ENCODE assay signal across 28 cellular contexts in genomic region chr3:171094411-171094810, GRCh38.
"Had no signal": no experiment of that assay in that cellular context is flagged by ENCODE, and none has a peak within 500 bp of the region (broad histone marks: within the 10 kb centered on the region; RNA-seq: fewer than 3 reads in every experiment).

No MANE protein-coding gene starts in this region.

- H3K4me3 ChIP-seq: adrenal gland, body of pancreas, colonic mucosa, gastrocnemius medialis, heart left ventricle had no signal

- H3K9me3 ChIP-seq: adrenal gland, body of pancreas, colonic mucosa, gastrocnemius medialis, heart left ventricle had no signal

- H3K27me3 Mint-ChIP-seq: activated CD4-positive, alpha-beta memory T cell treated with anti-CD3 and anti-CD28 coated beads, Interleukin-2, amount 10 ng/mL, durations not matched to agents 7 days and 5 days; activated naive CD4-positive, alpha-beta T cell treated with anti-CD3 and anti-CD28 coated beads, Interleukin-2, amount 50 U/mL, for 24 hours; activated naive CD8-positive, alpha-beta T cell treated with anti-CD3 and anti-CD28 coated beads for 36 hours; activated naive CD8-positive, alpha-beta T cell treated with anti-CD3 and anti-CD28 coated beads, Interleukin-2, amount 50 U/mL, for 24 hours had no signal

- ATAC-seq: activated naive CD8-positive, alpha-beta T cell treated with anti-CD3 and anti-CD28 coated beads, Interleukin-2, amount 50 U/mL, for 24 hours; activated T-cell treated with anti-CD3 and anti-CD28 coated beads, Interleukin-2, amount 50 U/mL, for 4 hours; body of pancreas; esophagus mucosa; heart left ventricle had no signal

- H3K36me3 ChIP-seq: adrenal gland, colonic mucosa, gastrocnemius medialis had no signal

- H3K27ac Mint-ChIP-seq: activated CD4-positive, alpha-beta memory T cell treated with anti-CD3 and anti-CD28 coated beads, Interleukin-2, amount 10 ng/mL, durations not matched to agents 7 days and 5 days; activated naive CD4-positive, alpha-beta T cell treated with anti-CD3 and anti-CD28 coated beads for 36 hours; activated naive CD4-positive, alpha-beta T cell treated with anti-CD3 and anti-CD28 coated beads, Interleukin-2, amount 50 U/mL, for 24 hours; activated naive CD8-positive, alpha-beta T cell treated with anti-CD3 and anti-CD28 coated beads for 36 hours; activated naive CD8-positive, alpha-beta T cell treated with anti-CD3 and anti-CD28 coated beads, Interleukin-2, amount 50 U/mL, for 24 hours; activated T-helper 1 cell treated with anti-CD3 and anti-CD28 coated beads, Interleukin-12 subunit alpha, Interleukin-12 subunit beta, Interleukin-2, Interleukin-4 antibody, amounts not matched to agents 30 ng/mL and 10 ng/mL and 1 ng/mL, durations not matched to agents 14 hours and 24 hours and 36 hours; activated T-helper 2 cell treated with anti-CD3 and anti-CD28 coated beads, Interferon-gamma antibody, Interleukin-2, Interleukin-4, amounts not matched to agents 10 μg/mL and 5 μg/mL and 100 μg/mL, durations not matched to agents 14 hours and 24 hours and 36 hours; endodermal cell had no signal

- H3K4me1 Mint-ChIP-seq: activated naive CD4-positive, alpha-beta T cell treated with anti-CD3 and anti-CD28 coated beads, Interleukin-2, amount 50 U/mL, for 24 hours; activated naive CD8-positive, alpha-beta T cell treated with anti-CD3 and anti-CD28 coated beads for 36 hours; activated naive CD8-positive, alpha-beta T cell treated with anti-CD3 and anti-CD28 coated beads, Interleukin-2, amount 50 U/mL, for 24 hours; endodermal cell had no signal

- H3K4me1 ChIP-seq: body of pancreas, colonic mucosa had no signal

- H3K27me3 ChIP-seq: adrenal gland, body of pancreas, colonic mucosa, gastrocnemius medialis, heart left ventricle had no signal

- H3K4me3 Mint-ChIP-seq: activated CD4-positive, alpha-beta memory T cell treated with anti-CD3 and anti-CD28 coated beads, Interleukin-2, amount 10 ng/mL, durations not matched to agents 7 days and 5 days; activated naive CD4-positive, alpha-beta T cell treated with anti-CD3 and anti-CD28 coated beads for 36 hours; activated naive CD4-positive, alpha-beta T cell treated with anti-CD3 and anti-CD28 coated beads, Interleukin-2, amount 50 U/mL, for 24 hours; activated naive CD8-positive, alpha-beta T cell treated with anti-CD3 and anti-CD28 coated beads for 36 hours; activated naive CD8-positive, alpha-beta T cell treated with anti-CD3 and anti-CD28 coated beads, Interleukin-2, amount 50 U/mL, for 24 hours; activated T-cell treated with anti-CD3 and anti-CD28 coated beads, Interleukin-2, amount 50 U/mL, for 4 hours; activated T-helper 1 cell treated with anti-CD3 and anti-CD28 coated beads, Interleukin-12 subunit alpha, Interleukin-12 subunit beta, Interleukin-2, Interleukin-4 antibody, amounts not matched to agents 30 ng/mL and 10 ng/mL and 1 ng/mL, durations not matched to agents 14 hours and 24 hours and 36 hours; endodermal cell had no signal

- H3K27ac ChIP-seq: adrenal gland, body of pancreas, colonic mucosa, gastrocnemius medialis, heart left ventricle had no signal

- DNase-seq: activated CD4-positive, alpha-beta memory T cell treated with anti-CD3 and anti-CD28 coated beads, Interleukin-2, amount 10 ng/mL, durations not matched to agents 7 days and 5 days; activated CD4-positive, alpha-beta T cell treated with anti-CD3 and anti-CD28 coated beads for 48 hours; activated CD4-positive, alpha-beta T cell treated with anti-CD3 and anti-CD28 coated beads, Interleukin-2, amount 50 U/mL, for 4 hours; activated CD8-positive, alpha-beta memory T cell treated with anti-CD3 and anti-CD28 coated beads, Interleukin-2, amount 50 U/mL, for 48 hours; activated effector memory CD4-positive, alpha-beta T cell treated with anti-CD3 and anti-CD28 coated beads, Interleukin-2, amount 50 U/mL, for 16 hours; activated naive CD4-positive, alpha-beta T cell treated with anti-CD3 and anti-CD28 coated beads for 36 hours; activated naive CD8-positive, alpha-beta T cell treated with anti-CD3 and anti-CD28 coated beads for 36 hours; activated naive CD8-positive, alpha-beta T cell treated with anti-CD3 and anti-CD28 coated beads, Interleukin-2, amount 50 U/mL, for 24 hours; activated T-cell treated with anti-CD3 and anti-CD28 coated beads for 4 hours; activated T-cell treated with anti-CD3 and anti-CD28 coated beads, Interleukin-2, amount 50 U/mL, for 4 hours; adrenal gland; amygdala; aorta; body of pancreas; caudate nucleus; cerebellar nuclear complex; colonic mucosa; effector CD8-positive, alpha-beta T cell; endodermal cell; foreskin fibroblast; gastrocnemius medialis; glutamatergic neuron; heart left ventricle; T-helper 1 cell had no signal

- H3K9me3 Mint-ChIP-seq: activated CD4-positive, alpha-beta memory T cell treated with anti-CD3 and anti-CD28 coated beads, Interleukin-2, amount 10 ng/mL, durations not matched to agents 7 days and 5 days; activated naive CD4-positive, alpha-beta T cell treated with anti-CD3 and anti-CD28 coated beads for 36 hours; activated naive CD4-positive, alpha-beta T cell treated with anti-CD3 and anti-CD28 coated beads, Interleukin-2, amount 50 U/mL, for 24 hours; activated naive CD8-positive, alpha-beta T cell treated with anti-CD3 and anti-CD28 coated beads for 36 hours; activated naive CD8-positive, alpha-beta T cell treated with anti-CD3 and anti-CD28 coated beads, Interleukin-2, amount 50 U/mL, for 24 hours; activated T-cell treated with anti-CD3 and anti-CD28 coated beads, Interleukin-2, amount 50 U/mL, for 4 hours; activated T-helper 1 cell treated with anti-CD3 and anti-CD28 coated beads, Interleukin-12 subunit alpha, Interleukin-12 subunit beta, Interleukin-2, Interleukin-4 antibody, amounts not matched to agents 30 ng/mL and 10 ng/mL and 1 ng/mL, durations not matched to agents 14 hours and 24 hours and 36 hours; activated T-helper 2 cell treated with anti-CD3 and anti-CD28 coated beads, Interferon-gamma antibody, Interleukin-2, Interleukin-4, amounts not matched to agents 10 μg/mL and 5 μg/mL and 100 μg/mL, durations not matched to agents 14 hours and 24 hours and 36 hours had no signal
